In the genomic region with DNA sequence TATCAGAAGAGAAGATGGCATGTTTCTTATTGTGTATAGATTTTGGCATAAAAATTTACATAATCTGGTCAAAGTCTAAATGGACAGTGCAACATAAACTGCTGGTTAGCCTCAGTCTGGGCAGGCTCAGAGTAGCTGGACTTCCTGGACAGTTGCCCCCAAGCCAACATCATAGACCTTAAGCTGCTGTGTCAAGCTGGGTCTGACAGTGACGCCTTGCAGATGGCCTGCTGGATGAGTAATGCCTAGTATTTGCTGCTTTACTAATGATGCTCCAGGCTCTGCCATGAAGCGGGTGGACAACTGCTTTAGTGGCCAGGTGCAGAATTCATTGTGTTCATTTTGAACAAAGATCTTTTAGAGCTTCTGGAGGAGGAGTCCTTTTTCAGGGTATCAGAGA, we compare ENCODE assay signal across 13 cellular contexts.
DNase-seq lines count a peak whose midpoint lies in the region; ATAC-seq and TF ChIP-seq lines count a peak whose summit lies in the region.
"Had no signal": no experiment of that assay in that cellular context is flagged by ENCODE, and none has a peak within 500 bp of the region (broad histone marks: within the 10 kb centered on the region; RNA-seq: fewer than 3 reads in every experiment).

No MANE protein-coding gene starts in this region.

- H3K9me3 ChIP-seq in cardiac muscle cell (ENCODE audit: low read depth) (no peaks in the 10 kb centered on the region), gastrocnemius medialis (no peaks in the 10 kb centered on the region)
- H3K9me3 ChIP-seq: SJSA1 had no signal

- intact Hi-C loops in gastrocnemius medialis (cut with DNase I; ENCODE audit: low total_unique reads) = no loop called here

- in situ Hi-C loops in gastrocnemius medialis (cut with MboI; ENCODE audit: low sequenced_read_pairs in 4 of 4) = no loop called here

- H3K4me1 ChIP-seq in cardiac muscle cell (ENCODE audit: low read depth) = no peaks in the 10 kb centered on the region
- no peaks in the 10 kb centered on the region for H3K4me1 ChIP-seq in gastrocnemius medialis
- H3K4me1 ChIP-seq: SJSA1 had no signal

- TF ChIP-seq CTCF in cardiac muscle cell (IDR thresholded peaks at IDR 0.05; ENCODE audit: low read depth, low read length) = no peak
- no peak for TF ChIP-seq CTCF in gastrocnemius medialis (IDR thresholded peaks at IDR 0.05 in 4 of 5, conservative IDR thresholded peaks at IDR 0.05 in 1 of 5)

- H3K27ac ChIP-seq in cardiac muscle cell = no peak overlapping the region
- H3K27ac ChIP-seq in gastrocnemius medialis = no peak overlapping the region
- H3K27ac ChIP-seq: SJSA1 had no signal

- no peak for TF ChIP-seq POLR2A in gastrocnemius medialis (IDR thresholded peaks at IDR 0.05)

- no peaks in the 10 kb centered on the region for H3K27me3 ChIP-seq in cardiac muscle cell
- H3K27me3 ChIP-seq in gastrocnemius medialis = no peaks in the 10 kb centered on the region
- H3K27me3 ChIP-seq: SJSA1 had no signal

- ATAC-seq in SK-N-SH treated with all-trans-retinoic acid at 6 μM for 48 hours (peak; percentile 92), GM21390 (IDR thresholded peaks at IDR 0.05; ENCODE audit: unreplicated experiment) (no peak), gastrocnemius medialis (no peak)
- ATAC-seq in activated CD4-positive, CD25-positive, alpha-beta regulatory T cell treated with anti-CD3 and anti-CD28 coated beads, Interleukin-2, amount 50 U/mL, for 24 hours = no peak

- DNase-seq in EL = peak; percentile 23
- peak; percentile 58 to 63 for DNase-seq in cardiac muscle cell (ENCODE audit: low read depth in 1 of 2, low spot score in 1 of 2)
- DNase-seq in mucosa of gallbladder (ENCODE audit: low spot score) = peak; percentile 45
- no peak for DNase-seq in gastrocnemius medialis
- no peak for DNase-seq in NOMO-1 treated with dmso at 0.1 percent for 144 hours (lab: John Stamatoyannopoulos, UW; ENCODE audit: unreplicated experiment)
- DNase-seq: cortex of kidney, Kasumi-1, NCI-H1417 treated with DMSO at 0.1 percent for 48 hours, T1000 had no signal

- H3K36me3 ChIP-seq in cardiac muscle cell = no peaks in the 10 kb centered on the region
- H3K36me3 ChIP-seq in gastrocnemius medialis = no peaks in the 10 kb centered on the region
- H3K36me3 ChIP-seq: SJSA1 had no signal

- H3K4me3 ChIP-seq in cardiac muscle cell = no peak overlapping the region
- H3K4me3 ChIP-seq in gastrocnemius medialis = no peak overlapping the region
- H3K4me3 ChIP-seq: SJSA1 had no signal

TF ChIP-seq in SK-N-SH treated with all-trans-retinoic acid at 6 μM for 48 hours, 23 proteins besides CTCF, POLR2A, EP300 and RAD21:
- TF ChIP-seq BACH2 (CRISPR knock-in tag; IDR thresholded peaks at IDR 0.05; ENCODE audit: borderline replicate concordance) (no peak), ESRRG (CRISPR knock-in tag; IDR thresholded peaks at IDR 0.05) (no peak), PATZ1 (CRISPR knock-in tag; IDR thresholded peaks at IDR 0.05; ENCODE audit: borderline replicate concordance) (no peak), SNAI2 (CRISPR knock-in tag; IDR thresholded peaks at IDR 0.05) (no peak), GLIS3 (CRISPR knock-in tag; IDR thresholded peaks at IDR 0.05) (no peak), ZFP30 (CRISPR knock-in tag; IDR thresholded peaks at IDR 0.05) (no peak), ISL1 (CRISPR knock-in tag; IDR thresholded peaks at IDR 0.05) (peak; percentile 53), ARNTL (CRISPR knock-in tag; IDR thresholded peaks at IDR 0.05; ENCODE audit: borderline replicate concordance, low read depth) (no peak), TCF4 (CRISPR knock-in tag; IDR thresholded peaks at IDR 0.05; ENCODE audit: borderline replicate concordance) (0 out of 2 replicates have a peak, but pooled peaks have one; percentile 30), PPARA (CRISPR knock-in tag; IDR thresholded peaks at IDR 0.05; ENCODE audit: borderline replicate concordance) (no peak), ZFP3 (CRISPR knock-in tag; IDR thresholded peaks at IDR 0.05) (no peak), CREB5 (CRISPR knock-in tag; IDR thresholded peaks at IDR 0.05; ENCODE audit: low read depth) (peak; percentile 34; the same call in 1 of the 2 replicates), CSDC2 (CRISPR knock-in tag; IDR thresholded peaks at IDR 0.05) (no peak), OSR1 (CRISPR knock-in tag; IDR thresholded peaks at IDR 0.05) (no peak)
- TF ChIP-seq, protein P1, sequence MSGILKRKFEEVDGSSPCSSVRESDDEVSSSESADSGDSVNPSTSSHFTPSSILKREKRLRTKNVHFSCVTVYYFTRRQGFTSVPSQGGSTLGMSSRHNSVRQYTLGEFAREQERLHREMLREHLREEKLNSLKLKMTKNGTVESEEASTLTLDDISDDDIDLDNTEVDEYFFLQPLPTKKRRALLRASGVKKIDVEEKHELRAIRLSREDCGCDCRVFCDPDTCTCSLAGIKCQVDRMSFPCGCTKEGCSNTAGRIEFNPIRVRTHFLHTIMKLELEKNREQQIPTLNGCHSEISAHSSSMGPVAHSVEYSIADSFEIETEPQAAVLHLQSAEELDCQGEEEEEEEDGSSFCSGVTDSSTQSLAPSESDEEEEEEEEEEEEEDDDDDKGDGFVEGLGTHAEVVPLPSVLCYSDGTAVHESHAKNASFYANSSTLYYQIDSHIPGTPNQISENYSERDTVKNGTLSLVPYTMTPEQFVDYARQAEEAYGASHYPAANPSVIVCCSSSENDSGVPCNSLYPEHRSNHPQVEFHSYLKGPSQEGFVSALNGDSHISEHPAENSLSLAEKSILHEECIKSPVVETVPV (CRISPR knock-in tag; IDR thresholded peaks at IDR 0.05) = no peak
- TF ChIP-seq, protein P2, sequence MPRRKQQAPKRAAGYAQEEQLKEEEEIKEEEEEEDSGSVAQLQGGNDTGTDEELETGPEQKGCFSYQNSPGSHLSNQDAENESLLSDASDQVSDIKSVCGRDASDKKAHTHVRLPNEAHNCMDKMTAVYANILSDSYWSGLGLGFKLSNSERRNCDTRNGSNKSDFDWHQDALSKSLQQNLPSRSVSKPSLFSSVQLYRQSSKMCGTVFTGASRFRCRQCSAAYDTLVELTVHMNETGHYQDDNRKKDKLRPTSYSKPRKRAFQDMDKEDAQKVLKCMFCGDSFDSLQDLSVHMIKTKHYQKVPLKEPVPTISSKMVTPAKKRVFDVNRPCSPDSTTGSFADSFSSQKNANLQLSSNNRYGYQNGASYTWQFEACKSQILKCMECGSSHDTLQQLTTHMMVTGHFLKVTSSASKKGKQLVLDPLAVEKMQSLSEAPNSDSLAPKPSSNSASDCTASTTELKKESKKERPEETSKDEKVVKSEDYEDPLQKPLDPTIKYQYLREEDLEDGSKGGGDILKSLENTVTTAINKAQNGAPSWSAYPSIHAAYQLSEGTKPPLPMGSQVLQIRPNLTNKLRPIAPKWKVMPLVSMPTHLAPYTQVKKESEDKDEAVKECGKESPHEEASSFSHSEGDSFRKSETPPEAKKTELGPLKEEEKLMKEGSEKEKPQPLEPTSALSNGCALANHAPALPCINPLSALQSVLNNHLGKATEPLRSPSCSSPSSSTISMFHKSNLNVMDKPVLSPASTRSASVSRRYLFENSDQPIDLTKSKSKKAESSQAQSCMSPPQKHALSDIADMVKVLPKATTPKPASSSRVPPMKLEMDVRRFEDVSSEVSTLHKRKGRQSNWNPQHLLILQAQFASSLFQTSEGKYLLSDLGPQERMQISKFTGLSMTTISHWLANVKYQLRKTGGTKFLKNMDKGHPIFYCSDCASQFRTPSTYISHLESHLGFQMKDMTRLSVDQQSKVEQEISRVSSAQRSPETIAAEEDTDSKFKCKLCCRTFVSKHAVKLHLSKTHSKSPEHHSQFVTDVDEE (CRISPR knock-in tag; IDR thresholded peaks at IDR 0.05) = peak; percentile 64; the same call in 1 of the 2 replicates
- TF ChIP-seq, protein P3, sequence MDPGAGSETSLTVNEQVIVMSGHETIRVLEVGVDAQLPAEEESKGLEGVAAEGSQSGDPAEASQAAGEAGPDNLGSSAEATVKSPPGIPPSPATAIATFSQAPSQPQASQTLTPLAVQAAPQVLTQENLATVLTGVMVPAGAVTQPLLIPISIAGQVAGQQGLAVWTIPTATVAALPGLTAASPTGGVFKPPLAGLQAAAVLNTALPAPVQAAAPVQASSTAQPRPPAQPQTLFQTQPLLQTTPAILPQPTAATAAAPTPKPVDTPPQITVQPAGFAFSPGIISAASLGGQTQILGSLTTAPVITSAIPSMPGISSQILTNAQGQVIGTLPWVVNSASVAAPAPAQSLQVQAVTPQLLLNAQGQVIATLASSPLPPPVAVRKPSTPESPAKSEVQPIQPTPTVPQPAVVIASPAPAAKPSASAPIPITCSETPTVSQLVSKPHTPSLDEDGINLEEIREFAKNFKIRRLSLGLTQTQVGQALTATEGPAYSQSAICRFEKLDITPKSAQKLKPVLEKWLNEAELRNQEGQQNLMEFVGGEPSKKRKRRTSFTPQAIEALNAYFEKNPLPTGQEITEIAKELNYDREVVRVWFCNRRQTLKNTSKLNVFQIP (CRISPR knock-in tag; IDR thresholded peaks at IDR 0.05; ENCODE audit: borderline replicate concordance, low read depth) = no peak

Comparison
In these comparisons a context has a peak if more than half of its experiments do, and no peak if none do; other contexts are left out.
1. DNase-seq: peak in EL (single experiment), cardiac muscle cell (2 of 2) and mucosa of gallbladder (single experiment); none in gastrocnemius medialis (0 of 2) and NOMO-1 treated with dmso at 0.1 percent for 144 hours (single experiment).